In genomic region chr9:112380771-112381181, GRCh38 we compare ENCODE assay signal across 8 cellular contexts. TPM values are rescaled to one million over a fixed set of nuclear protein-coding genes. Genes with fewer than 3 reads are reported as not detected.
DNase-seq lines count a peak whose midpoint lies in the region; ATAC-seq and TF ChIP-seq lines count a peak whose summit lies in the region.

No MANE protein-coding gene starts in this region.

- H3K27ac ChIP-seq in ovary: peak overlapping the region in 1 of 2 donors; percentile 95

- H3K27me3 ChIP-seq in ovary: no peaks in the 10 kb centered on the region

- H3K4me1 ChIP-seq in ovary (ENCODE audit: insufficient read depth): peaks cover 20% of the 10 kb centered on the region

- no peak for DNase-seq in stimulated activated naive CD8-positive, alpha-beta T cell treated with anti-CD3 and anti-CD28 coated beads, Interleukin-15, Interleukin-2, amounts not matched to agents 100 U/mL and 50 U/mL, for 24 hours
- no peak for DNase-seq in T-helper 17 cell
- peak; percentile 34 for DNase-seq in fibroblast of gingiva (ENCODE audit: low read depth)
- no peak for DNase-seq in ovary
- no peak for DNase-seq in iPS-NIHi7 (ENCODE audit: extremely low spot score)
- no peak for DNase-seq in activated effector memory CD4-positive, alpha-beta T cell treated with Interleukin-2 at 50 U/mL for 16 hours

- peak overlapping the region; percentile 62 for H3K4me3 ChIP-seq in ovary

- WGBS in ovary, 3 donors: 3 to 9% (median 5%) methylated on average over 6 of the region's 6 CpGs

- TF ChIP-seq CTCF in ovary (IDR thresholded peaks at IDR 0.05): no peak

- no peak for TF ChIP-seq EP300 in ovary (IDR thresholded peaks at IDR 0.05)

- H3K36me3 ChIP-seq in ovary: no peaks in the 10 kb centered on the region

- H3K4me3 Mint-ChIP-seq in stimulated activated naive CD8-positive, alpha-beta T cell treated with anti-CD3 and anti-CD28 coated beads, Interleukin-15, Interleukin-2, amounts not matched to agents 100 ng/mL and 50 ng/mL, for 24 hours: peak overlapping the region; percentile 99
- H3K4me3 Mint-ChIP-seq in T-helper 17 cell: peak overlapping the region; percentile 100

- H3K27ac Mint-ChIP-seq in stimulated activated naive CD8-positive, alpha-beta T cell treated with anti-CD3 and anti-CD28 coated beads, Interleukin-15, Interleukin-2, amounts not matched to agents 100 ng/mL and 50 ng/mL, for 24 hours: peak overlapping the region; percentile 69
- H3K27ac Mint-ChIP-seq in T-helper 17 cell: peak overlapping the region; percentile 97

- H3K36me3 Mint-ChIP-seq in stimulated activated naive CD8-positive, alpha-beta T cell treated with anti-CD3 and anti-CD28 coated beads, Interleukin-15, Interleukin-2, amounts not matched to agents 100 ng/mL and 50 ng/mL, for 24 hours (ENCODE audit: low read depth): no peaks in the 10 kb centered on the region
- peaks cover 5% of the 10 kb centered on the region for H3K36me3 Mint-ChIP-seq in T-helper 17 cell (ENCODE audit: low read depth)

- ATAC-seq in stimulated activated naive CD8-positive, alpha-beta T cell treated with anti-CD3 and anti-CD28 coated beads, Interleukin-15, Interleukin-2, amounts not matched to agents 100 U/mL and 50 U/mL, for 24 hours: no peak
- ATAC-seq in T-helper 17 cell (no peak), GM21619 (IDR thresholded peaks at IDR 0.05; ENCODE audit: unreplicated experiment) (no peak)

- H3K9me3 ChIP-seq in T-helper 17 cell (ENCODE audit: control insufficient read depth, low read length, poor library complexity, severe bottlenecking) (no peaks in the 10 kb centered on the region), ovary (no peaks in the 10 kb centered on the region)

- intact Hi-C loops in ovary (cut with DNase I): loop anchor here in 1 of 4 donors (10.0 kb wide), 1 partner anchor 104 kb away; the partner anchor contains the start of gene KIAA1958

- no peaks in the 10 kb centered on the region for H3K27me3 Mint-ChIP-seq in stimulated activated naive CD8-positive, alpha-beta T cell treated with anti-CD3 and anti-CD28 coated beads, Interleukin-15, Interleukin-2, amounts not matched to agents 100 ng/mL and 50 ng/mL, for 24 hours
- no peaks in the 10 kb centered on the region for H3K27me3 Mint-ChIP-seq in T-helper 17 cell

- peaks cover 53% of the 10 kb centered on the region for H3K4me1 Mint-ChIP-seq in stimulated activated naive CD8-positive, alpha-beta T cell treated with anti-CD3 and anti-CD28 coated beads, Interleukin-15, Interleukin-2, amounts not matched to agents 100 ng/mL and 50 ng/mL, for 24 hours (ENCODE audit: low read depth)
- peaks cover 46% of the 10 kb centered on the region for H3K4me1 Mint-ChIP-seq in T-helper 17 cell

- no peak for TF ChIP-seq POLR2A in ovary (IDR thresholded peaks at IDR 0.05)

- H3K9me3 Mint-ChIP-seq in stimulated activated naive CD8-positive, alpha-beta T cell treated with anti-CD3 and anti-CD28 coated beads, Interleukin-15, Interleukin-2, amounts not matched to agents 100 ng/mL and 50 ng/mL, for 24 hours: no peaks in the 10 kb centered on the region

RNA-seq across cellular contexts. Expression of gene HSDL2, which starts 0.9 kb away (rescaled TPM):
- total RNA-seq in T-helper 17 cell: 10 to 100 TPM in 1 of 2 donors, 1 to 10 TPM in 1; 7.9 to 10.1 TPM
- 10 to 100 TPM; 44.8 to 79.9 (median 66.1) TPM for total RNA-seq in ovary
- 10 to 100 TPM; 51.9 to 71.6 TPM for polyA plus RNA-seq in ovary

RNA-seq across cellular contexts. Expression of gene PTBP3, which starts 47.4 kb away (rescaled TPM):
- total RNA-seq in T-helper 17 cell: 100 to 1,000 TPM; 132 to 140 TPM
- 10 to 100 TPM; 27.7 to 40.2 (median 32.3) TPM for total RNA-seq in ovary
- polyA plus RNA-seq in ovary: 10 to 100 TPM in 1 of 2 donors, 1 to 10 TPM in 1; 9.4 to 29.3 TPM

Comparison
In these comparisons a context has a peak if more than half of its experiments do, and no peak if none do; other contexts are left out.
1. RNA of gene HSDL2, which starts 0.9 kb away (total RNA-seq): 44.8 to 79.9 TPM in ovary; 7.9 to 10.1 TPM in T-helper 17 cell; every median in the first group is over 4 times any median in the second.